ENCODE assay signal across 15 cellular contexts in genomic region chr17:38322897-38323296, GRCh38. TPM values are rescaled to one million over a fixed set of nuclear protein-coding genes. Genes with fewer than 3 reads are reported as not detected.
A peak's percentile ranks its signal among the peaks of the same experiment; 100 is the strongest.
DNase-seq lines count a peak whose midpoint lies in the region; ATAC-seq and TF ChIP-seq lines count a peak whose summit lies in the region.
"Had no signal": no experiment of that assay in that cellular context is flagged by ENCODE, and none has a peak within 500 bp of the region (broad histone marks: within the 10 kb centered on the region; RNA-seq: fewer than 3 reads in every experiment).

No MANE protein-coding gene starts in this region.

- H3K9me2 ChIP-seq in PC-3 (replicated peaks; ENCODE audit: low read length), result no peaks in the 10 kb centered on the region

- H3K4me1 ChIP-seq in PC-3 (ENCODE audit: insufficient read depth, low read length), result peaks cover 11% of the 10 kb centered on the region; the same call in 1 of the 2 replicates
- H3K4me1 ChIP-seq: HAP-1 had no signal

- no peak for DNase-seq in AG04450 (ENCODE audit: low read depth, low spot score)
- peak; percentile 26 for DNase-seq in HCEC 1CT
- DNase-seq in PC-3, result no peak
- peak; percentile 31 for DNase-seq in coronary artery (ENCODE audit: low spot score)
- no peak for DNase-seq in NCI-H1048 (lab: John Stamatoyannopoulos, UW)
- DNase-seq in naive thymus-derived CD8-positive, alpha-beta T cell, result no peak
- DNase-seq in AG20443 (ENCODE audit: low spot score), result no peak
- DNase-seq: DMS79 had no signal

- H3K27me3 ChIP-seq in AG04450 (ENCODE audit: control insufficient read depth, insufficient read depth, low read length), result peaks cover 8% of the 10 kb centered on the region
- H3K27me3 ChIP-seq in PC-3 (ENCODE audit: low read length), result no peaks in the 10 kb centered on the region
- H3K27me3 ChIP-seq: BE2C had no signal

- peak; percentile 54 for ATAC-seq in PC-3
- ATAC-seq in naive thymus-derived CD8-positive, alpha-beta T cell, result no peak
- no peak for ATAC-seq in GM18517 (IDR thresholded peaks at IDR 0.05; ENCODE audit: unreplicated experiment)

- TF ChIP-seq CTCF in AG04450 (IDR thresholded peaks at IDR 0.05; ENCODE audit: low read depth, low read length), result no peak
- TF ChIP-seq CTCF in PC-3 (conservative IDR thresholded peaks at IDR 0.05; ENCODE audit: low read depth, low read length), result no peak
- no peak for TF ChIP-seq CTCF in coronary artery (IDR thresholded peaks at IDR 0.05)

- no peak overlapping the region for H3K4me3 ChIP-seq in AG04450 (ENCODE audit: low read depth, low read length)
- H3K4me3 ChIP-seq in PC-3 (ENCODE audit: low read length), result no peak overlapping the region
- H3K4me3 ChIP-seq in coronary artery, result no peak overlapping the region
- H3K4me3 ChIP-seq: HAP-1 had no signal

- no peak overlapping the region for H3K4me2 ChIP-seq in PC-3 (ENCODE audit: low read length)

- H3K27me3 Mint-ChIP-seq in naive thymus-derived CD8-positive, alpha-beta T cell, result no peaks in the 10 kb centered on the region
- H3K27me3 Mint-ChIP-seq: CD4-positive, alpha-beta memory T cell had no signal

- H3K27ac Mint-ChIP-seq in naive thymus-derived CD8-positive, alpha-beta T cell, result no peak overlapping the region

- no peaks in the 10 kb centered on the region; the same call in 1 of the 2 replicates for H3K36me3 ChIP-seq in PC-3 (ENCODE audit: low read depth, low read length)

- no peaks in the 10 kb centered on the region for H3K79me2 ChIP-seq in PC-3 (ENCODE audit: low read length)

- POLR2A ChIA-PET in AG04450 (lab: Yijun Ruan, JAX) (no interaction called here), PC-3 (lab: Charles Lee; ENCODE audit: unreplicated experiment) (no interaction called here)
- POLR2A ChIA-PET in naive thymus-derived CD8-positive, alpha-beta T cell (lab: Charles Lee), result no interaction called here

- H2AFZ ChIP-seq in PC-3 (ENCODE audit: low read length), result no peak overlapping the region

- H3K27ac ChIP-seq in AG04450 (ENCODE audit: low read depth, low read length), result peak overlapping the region; percentile 31
- H3K27ac ChIP-seq in PC-3 (ENCODE audit: low read length), result no peak overlapping the region
- H3K27ac ChIP-seq in coronary artery, result no peak overlapping the region
- H3K27ac ChIP-seq: C4-2B, HL-60 had no signal

- peaks cover 11 to 22% (median 15%) of the 10 kb centered on the region in 4 donors for H3K4me1 Mint-ChIP-seq in naive thymus-derived CD8-positive, alpha-beta T cell

- no peaks in the 10 kb centered on the region for H4K20me1 ChIP-seq in PC-3 (ENCODE audit: low read length)

- no peaks in the 10 kb centered on the region for H3K9me3 Mint-ChIP-seq in naive thymus-derived CD8-positive, alpha-beta T cell
- H3K9me3 Mint-ChIP-seq: CD4-positive, alpha-beta memory T cell had no signal

- CTCF ChIA-PET in AG04450 (lab: Charles Lee), result interaction anchor here (0.6 to 2.4 kb wide), 18 partner anchors 9 to 500 kb away, joined by 3 to 28 read pairs (median 4); partner anchors contain the start of gene SOCS7
- CTCF ChIA-PET in PC-3 (lab: Charles Lee), result no interaction called here

- no peaks in the 10 kb centered on the region for H3F3A ChIP-seq in PC-3 (ENCODE audit: low read length, unreplicated experiment)

- no peaks in the 10 kb centered on the region for H3K9me3 ChIP-seq in AG04450 (ENCODE audit: control insufficient read depth, insufficient read depth, low read length)
- H3K9me3 ChIP-seq in PC-3 (ENCODE audit: low read length), result no peaks in the 10 kb centered on the region
- H3K9me3 ChIP-seq: BE2C, HAP-1 had no signal

- intact Hi-C loops in PC-3 (cut with micrococcal nuclease), result no loop called here

- H3K4me3 Mint-ChIP-seq in naive thymus-derived CD8-positive, alpha-beta T cell, result no peak overlapping the region
- H3K4me3 Mint-ChIP-seq: CD4-positive, alpha-beta memory T cell had no signal

- no peak overlapping the region for H3K9ac ChIP-seq in PC-3 (ENCODE audit: low read length)

- no TSS peak for BruUV-seq in PC-3 (replicated peaks; lab: Mats Ljungman, UMichigan)

- H3K36me3 Mint-ChIP-seq in naive thymus-derived CD8-positive, alpha-beta T cell, result peaks cover 0 to 46% (median 3%) of the 10 kb centered on the region in 3 donors

RNA-seq across cellular contexts. Expression of gene GPR179, which starts 20.9 kb away (rescaled TPM):
- polyA plus RNA-seq in AG04450 (2011; rRNA removed), result not detected in 2 replicates
- polyA minus RNA-seq in AG04450 (2011; rRNA and poly(A)+ RNA removed), result 0.05 TPM in 1 of 2 replicates, not detected in the other
- total RNA-seq in PC-3 (2014; rRNA removed), result not detected in 2 replicates
- under 1 TPM; 0.11 to 0.21 TPM for total RNA-seq in naive thymus-derived CD8-positive, alpha-beta T cell
- polyA plus RNA-seq in naive thymus-derived CD8-positive, alpha-beta T cell, result not detected
- total RNA-seq: A172 had no signal
- polyA plus RNA-seq: CD4-positive, alpha-beta memory T cell had no signal

RNA-seq across cellular contexts. Expression of gene MRPL45, which starts 25.9 kb away (rescaled TPM):
- 78.1 and 86.0 TPM in 2 replicates for polyA plus RNA-seq in AG04450 (2011; rRNA removed)
- polyA minus RNA-seq in AG04450 (2011; rRNA and poly(A)+ RNA removed), result 37.4 and 39.3 TPM in 2 replicates
- 31.4 and 34.3 TPM in 2 replicates for total RNA-seq in PC-3 (2014; rRNA removed)
- 10 to 100 TPM; 23.8 to 24.0 TPM for total RNA-seq in naive thymus-derived CD8-positive, alpha-beta T cell
- polyA plus RNA-seq in naive thymus-derived CD8-positive, alpha-beta T cell, result 10 to 100 TPM; 21.6 to 34.7 (median 26.0) TPM

RNA-seq across cellular contexts. Expression of gene SOCS7, which starts 28.7 kb away (rescaled TPM):
- 5.8 and 6.5 TPM in 2 replicates for polyA plus RNA-seq in AG04450 (2011; rRNA removed)
- polyA minus RNA-seq in AG04450 (2011; rRNA and poly(A)+ RNA removed), result 20.5 and 20.6 TPM in 2 replicates
- total RNA-seq in PC-3 (2014; rRNA removed), result 7.4 and 9.8 TPM in 2 replicates
- total RNA-seq in naive thymus-derived CD8-positive, alpha-beta T cell, result 10 to 100 TPM; 19.8 to 21.7 TPM
- polyA plus RNA-seq in naive thymus-derived CD8-positive, alpha-beta T cell, result 1 to 10 TPM in 1 of 3 donors, under 1 TPM in 2; 0.66 to 1.2 (median 0.83) TPM

Comparison
In these comparisons a context has a peak if more than half of its experiments do, and no peak if none do; other contexts are left out.
1. DNase-seq: peak in HCEC 1CT (single experiment) and coronary artery (single experiment); none in AG04450 (single experiment), PC-3 (single experiment), NCI-H1048 (single experiment), naive thymus-derived CD8-positive, alpha-beta T cell (0 of 10) and AG20443 (single experiment).